Comparison of ENCODE assay signal across 10 cellular contexts in genomic region chr9:135075234-135076142, GRCh38. TPM values are rescaled to one million over a fixed set of nuclear protein-coding genes. Genes with fewer than 3 reads are reported as not detected.
A peak's percentile ranks its signal among the peaks of the same experiment; 100 is the strongest.
DNase-seq lines count a peak whose midpoint lies in the region; ATAC-seq and TF ChIP-seq lines count a peak whose summit lies in the region.
"Had no signal": no experiment of that assay in that cellular context is flagged by ENCODE, and none has a peak within 500 bp of the region (broad histone marks: within the 10 kb centered on the region; RNA-seq: fewer than 3 reads in every experiment).

No MANE protein-coding gene starts in this region.

- H4K8ac ChIP-seq in mesendoderm (ENCODE audit: low read depth, low read length): no peak overlapping the region

- no peaks in the 10 kb centered on the region for H3K79me2 ChIP-seq in mesendoderm (ENCODE audit: control insufficient read depth, insufficient read depth, low read length)

- no peak overlapping the region for H4K5ac ChIP-seq in mesendoderm (ENCODE audit: low read length)

- peak overlapping the region in 1 of 2 donors; percentile 81 for H3K27ac ChIP-seq in coronary artery
- H3K27ac ChIP-seq in mesendoderm (ENCODE audit: low read depth, low read length): no peak overlapping the region
- peak overlapping the region in 3 of 4 donors; percentile 9 to 25 (median 19) for H3K27ac ChIP-seq in transverse colon
- H3K27ac ChIP-seq: C4-2B, HL-60 had no signal

- peak overlapping the region; percentile 82 for H3K56ac ChIP-seq in mesendoderm (ENCODE audit: low read length)

- no peak for TF ChIP-seq POLR2A in transverse colon (IDR thresholded peaks at IDR 0.05)

- no peaks in the 10 kb centered on the region for H3K27me3 ChIP-seq in mesendoderm (ENCODE audit: insufficient read depth, low read length, poor library complexity)
- H3K27me3 ChIP-seq in transverse colon: peaks cover 21% of the 10 kb centered on the region

- peak overlapping the region; percentile 68 for H3K4me2 ChIP-seq in mesendoderm (ENCODE audit: low read length)

- H3K4me1 ChIP-seq in mesendoderm (ENCODE audit: control insufficient read depth, low read depth, low read length) (no peaks in the 10 kb centered on the region), transverse colon (peaks cover 0 to 15% (median 9%) of the 10 kb centered on the region in 4 donors)

- peak overlapping the region; percentile 61 for H3K9ac ChIP-seq in mesendoderm (ENCODE audit: low read length)

- H3K18ac ChIP-seq in mesendoderm (ENCODE audit: low read length): no peak overlapping the region

- H3K4me3 ChIP-seq in coronary artery: peak overlapping the region; percentile 85
- peak overlapping the region; percentile 24 for H3K4me3 ChIP-seq in mesendoderm (ENCODE audit: low read length)
- H3K4me3 ChIP-seq in transverse colon: peak overlapping the region; percentile 21 to 51 (median 42)

- H2BK5ac ChIP-seq in mesendoderm (ENCODE audit: low read length): no peak overlapping the region

- no peaks in the 10 kb centered on the region for H3K79me1 ChIP-seq in mesendoderm (ENCODE audit: low read length)

- TF ChIP-seq CTCF in coronary artery (IDR thresholded peaks at IDR 0.05) (no peak), transverse colon (IDR thresholded peaks at IDR 0.05) (no peak)

- peak; percentile 0 for DNase-seq in SIG-M5 treated with dmso at 0.1 percent for 504 hours (lab: John Stamatoyannopoulos, UW; ENCODE audit: unreplicated experiment)
- no peak for DNase-seq in SIG-M5 (lab: John Stamatoyannopoulos, UW)
- DNase-seq in coronary artery (ENCODE audit: low spot score): peak; percentile 78
- DNase-seq in mesendoderm: peak; percentile 56
- peak; percentile 39 for DNase-seq in transverse colon
- no peak for DNase-seq in AML-193 (lab: John Stamatoyannopoulos, UW)
- DNase-seq in T-helper 2 cell: no peak

- in situ Hi-C loops in transverse colon (cut with MboI; ENCODE audit: low pct_ligation_motif_present in 1 of 4, low pct_unique_long_range_greater_than_20kb in 1 of 4, low sequenced_read_pairs in 3 of 4): loop anchor here (25.0 kb wide), 2 partner anchors 262 to 337 kb away; no protein-coding TSS in a partner anchor

- H3K23ac ChIP-seq in mesendoderm (ENCODE audit: low read length): no peak overlapping the region

- no peaks in the 10 kb centered on the region for H3K36me3 ChIP-seq in mesendoderm (ENCODE audit: control insufficient read depth, insufficient read depth, low read length)
- H3K36me3 ChIP-seq in transverse colon: no peaks in the 10 kb centered on the region

- intact Hi-C loops in transverse colon (cut with DNase I; ENCODE audit: low total_unique reads): no loop called here

- ATAC-seq in GM19455 (IDR thresholded peaks at IDR 0.05; ENCODE audit: unreplicated experiment): no peak

- no peak overlapping the region for H2BK120ac ChIP-seq in mesendoderm (ENCODE audit: low read depth, low read length)

- no peaks in the 10 kb centered on the region for H3K9me3 ChIP-seq in transverse colon

- no peak overlapping the region for H2AK5ac ChIP-seq in mesendoderm (ENCODE audit: low read length)

- H3K4ac ChIP-seq in mesendoderm (ENCODE audit: low read depth, low read length): no peak overlapping the region

- TF ChIP-seq EP300 in transverse colon (IDR thresholded peaks at IDR 0.05; ENCODE audit: low read depth): no peak

- no peak overlapping the region for H2BK15ac ChIP-seq in mesendoderm (replicated peaks; ENCODE audit: low read depth)

- no CpG with 5 or more reads among the region's 90 CpGs for WGBS in mesendoderm (ENCODE audit: extremely low coverage, insufficient coverage, low lambda C conversion rate)
- WGBS in transverse colon (ENCODE audit: low coverage in 1 of 2), 2 donors: 3 to 8% methylated on average over 7 to 25 of the region's 90 CpGs

RNA-seq across cellular contexts. Expression of gene OLFM1, which starts 12.0 kb away (rescaled TPM):
- polyA plus RNA-seq in mesendoderm (2013, experiment 1 of 2): 14.7 TPM
- polyA plus RNA-seq in mesendoderm (2013, experiment 2 of 2): 15.0 TPM
- total RNA-seq in transverse colon: 1 to 10 TPM in 3 of 4 donors, not detected in 1; 3.7 to 7.8 (median 4.0) TPM

Comparison
In these comparisons a context has a peak if more than half of its experiments do, and no peak if none do; other contexts are left out.
1. DNase-seq: peak in SIG-M5 treated with dmso at 0.1 percent for 504 hours (single experiment), coronary artery (single experiment), mesendoderm (single experiment) and transverse colon (single experiment); none in SIG-M5 (single experiment), AML-193 (0 of 2) and T-helper 2 cell (0 of 5).
2. H3K4me3 ChIP-seq: peak in every context shown above with its lines; median percentile 85 in coronary artery; 42 in transverse colon; 24 in mesendoderm.